In the genomic region with DNA sequence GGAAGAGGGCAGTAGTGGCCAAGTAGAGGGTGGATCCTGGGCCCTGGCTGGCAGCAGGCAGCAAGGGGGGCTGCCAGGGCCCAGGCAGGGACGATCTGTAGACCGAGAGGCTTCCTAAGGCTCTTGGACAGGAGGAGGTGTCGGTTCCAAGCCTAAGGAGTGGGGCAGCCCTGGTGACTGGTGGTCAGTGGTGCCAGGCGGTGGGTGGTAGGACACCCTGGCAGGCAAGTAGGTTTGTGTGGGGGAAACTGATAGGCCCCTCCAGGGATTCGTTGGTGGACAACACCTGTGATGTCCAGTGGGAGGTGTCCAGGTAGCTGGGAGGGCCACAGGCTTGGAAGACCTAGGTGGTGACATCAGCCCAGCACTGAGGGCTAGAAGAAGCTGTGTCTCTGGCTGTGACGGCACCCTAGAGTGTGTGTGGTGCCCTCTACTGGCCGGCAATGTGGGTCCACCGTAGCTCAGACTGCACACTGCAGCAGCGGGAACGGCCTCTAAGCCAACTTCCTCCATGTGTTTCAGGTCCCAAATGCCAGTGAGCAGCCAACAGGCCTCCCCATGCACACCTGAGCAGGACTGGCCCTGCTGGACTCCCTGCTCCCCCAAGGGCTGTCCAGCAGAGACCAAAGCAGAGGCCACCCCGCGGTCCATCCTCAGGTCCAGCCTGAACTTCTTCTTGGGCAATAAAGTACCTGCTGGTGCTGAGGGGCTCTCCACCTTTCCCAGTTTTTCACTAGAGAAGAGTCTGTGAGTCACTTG, we compare ENCODE assay signal across 1 cellular context.
TF ChIP-seq lines count a peak whose summit lies in the region.

No MANE protein-coding gene starts in this region.

TF ChIP-seq in GM23338, 12 proteins besides CTCF, POLR2A, EP300 and RAD21 (continued from another document):
- TF ChIP-seq CREB1 (CRISPR knock-in tag; IDR thresholded peaks at IDR 0.05; ENCODE audit: low read depth) (no peak), EZH2phosphoT487 (IDR thresholded peaks at IDR 0.05; ENCODE audit: unreplicated experiment) (no peak), EZH2 (IDR thresholded peaks at IDR 0.05; ENCODE audit: low read depth, unreplicated experiment) (no peak), STAT1 (IDR thresholded peaks at IDR 0.05; ENCODE audit: unreplicated experiment) (no peak), NANOG (IDR thresholded peaks at IDR 0.05; ENCODE audit: borderline replicate concordance) (no peak), ZNF331 (CRISPR knock-in tag; IDR thresholded peaks at IDR 0.05; ENCODE audit: low read depth) (no peak), ZNF114 (CRISPR knock-in tag; IDR thresholded peaks at IDR 0.05) (no peak), REST (IDR thresholded peaks at IDR 0.05; ENCODE audit: unreplicated experiment) (no peak)
- TF ChIP-seq, protein P1, sequence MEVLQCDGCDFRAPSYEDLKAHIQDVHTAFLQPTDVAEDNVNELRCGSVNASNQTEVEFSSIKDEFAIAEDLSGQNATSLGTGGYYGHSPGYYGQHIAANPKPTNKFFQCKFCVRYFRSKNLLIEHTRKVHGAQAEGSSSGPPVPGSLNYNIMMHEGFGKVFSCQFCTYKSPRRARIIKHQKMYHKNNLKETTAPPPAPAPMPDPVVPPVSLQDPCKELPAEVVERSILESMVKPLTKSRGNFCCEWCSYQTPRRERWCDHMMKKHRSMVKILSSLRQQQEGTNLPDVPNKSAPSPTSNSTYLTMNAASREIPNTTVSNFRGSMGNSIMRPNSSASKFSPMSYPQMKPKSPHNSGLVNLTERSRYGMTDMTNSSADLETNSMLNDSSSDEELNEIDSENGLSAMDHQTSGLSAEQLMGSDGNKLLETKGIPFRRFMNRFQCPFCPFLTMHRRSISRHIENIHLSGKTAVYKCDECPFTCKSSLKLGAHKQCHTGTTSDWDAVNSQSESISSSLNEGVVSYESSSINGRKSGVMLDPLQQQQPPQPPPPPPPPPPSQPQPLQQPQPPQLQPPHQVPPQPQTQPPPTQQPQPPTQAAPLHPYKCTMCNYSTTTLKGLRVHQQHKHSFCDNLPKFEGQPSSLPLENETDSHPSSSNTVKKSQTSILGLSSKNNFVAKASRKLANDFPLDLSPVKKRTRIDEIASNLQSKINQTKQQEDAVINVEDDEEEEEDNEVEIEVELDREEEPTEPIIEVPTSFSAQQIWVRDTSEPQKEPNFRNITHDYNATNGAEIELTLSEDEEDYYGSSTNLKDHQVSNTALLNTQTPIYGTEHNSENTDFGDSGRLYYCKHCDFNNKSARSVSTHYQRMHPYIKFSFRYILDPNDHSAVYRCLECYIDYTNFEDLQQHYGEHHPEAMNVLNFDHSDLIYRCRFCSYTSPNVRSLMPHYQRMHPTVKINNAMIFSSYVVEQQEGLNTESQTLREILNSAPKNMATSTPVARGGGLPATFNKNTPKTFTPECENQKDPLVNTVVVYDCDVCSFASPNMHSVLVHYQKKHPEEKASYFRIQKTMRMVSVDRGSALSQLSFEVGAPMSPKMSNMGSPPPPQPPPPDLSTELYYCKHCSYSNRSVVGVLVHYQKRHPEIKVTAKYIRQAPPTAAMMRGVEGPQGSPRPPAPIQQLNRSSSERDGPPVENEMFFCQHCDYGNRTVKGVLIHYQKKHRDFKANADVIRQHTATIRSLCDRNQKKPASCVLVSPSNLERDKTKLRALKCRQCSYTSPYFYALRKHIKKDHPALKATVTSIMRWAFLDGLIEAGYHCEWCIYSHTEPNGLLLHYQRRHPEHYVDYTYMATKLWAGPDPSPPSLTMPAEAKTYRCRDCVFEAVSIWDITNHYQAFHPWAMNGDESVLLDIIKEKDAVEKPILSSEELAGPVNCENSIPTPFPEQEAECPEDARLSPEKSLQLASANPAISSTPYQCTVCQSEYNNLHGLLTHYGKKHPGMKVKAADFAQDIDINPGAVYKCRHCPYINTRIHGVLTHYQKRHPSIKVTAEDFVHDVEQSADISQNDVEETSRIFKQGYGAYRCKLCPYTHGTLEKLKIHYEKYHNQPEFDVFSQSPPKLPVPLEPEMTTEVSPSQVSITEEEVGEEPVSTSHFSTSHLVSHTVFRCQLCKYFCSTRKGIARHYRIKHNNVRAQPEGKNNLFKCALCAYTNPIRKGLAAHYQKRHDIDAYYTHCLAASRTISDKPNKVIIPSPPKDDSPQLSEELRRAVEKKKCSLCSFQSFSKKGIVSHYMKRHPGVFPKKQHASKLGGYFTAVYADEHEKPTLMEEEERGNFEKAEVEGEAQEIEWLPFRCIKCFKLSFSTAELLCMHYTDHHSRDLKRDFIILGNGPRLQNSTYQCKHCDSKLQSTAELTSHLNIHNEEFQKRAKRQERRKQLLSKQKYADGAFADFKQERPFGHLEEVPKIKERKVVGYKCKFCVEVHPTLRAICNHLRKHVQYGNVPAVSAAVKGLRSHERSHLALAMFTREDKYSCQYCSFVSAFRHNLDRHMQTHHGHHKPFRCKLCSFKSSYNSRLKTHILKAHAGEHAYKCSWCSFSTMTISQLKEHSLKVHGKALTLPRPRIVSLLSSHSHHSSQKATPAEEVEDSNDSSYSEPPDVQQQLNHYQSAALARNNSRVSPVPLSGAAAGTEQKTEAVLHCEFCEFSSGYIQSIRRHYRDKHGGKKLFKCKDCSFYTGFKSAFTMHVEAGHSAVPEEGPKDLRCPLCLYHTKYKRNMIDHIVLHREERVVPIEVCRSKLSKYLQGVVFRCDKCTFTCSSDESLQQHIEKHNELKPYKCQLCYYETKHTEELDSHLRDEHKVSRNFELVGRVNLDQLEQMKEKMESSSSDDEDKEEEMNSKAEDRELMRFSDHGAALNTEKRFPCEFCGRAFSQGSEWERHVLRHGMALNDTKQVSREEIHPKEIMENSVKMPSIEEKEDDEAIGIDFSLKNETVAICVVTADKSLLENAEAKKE (CRISPR knock-in tag; IDR thresholded peaks at IDR 0.05) = no peak
